ENCODE assay signal across 13 cellular contexts in the genomic region with DNA sequence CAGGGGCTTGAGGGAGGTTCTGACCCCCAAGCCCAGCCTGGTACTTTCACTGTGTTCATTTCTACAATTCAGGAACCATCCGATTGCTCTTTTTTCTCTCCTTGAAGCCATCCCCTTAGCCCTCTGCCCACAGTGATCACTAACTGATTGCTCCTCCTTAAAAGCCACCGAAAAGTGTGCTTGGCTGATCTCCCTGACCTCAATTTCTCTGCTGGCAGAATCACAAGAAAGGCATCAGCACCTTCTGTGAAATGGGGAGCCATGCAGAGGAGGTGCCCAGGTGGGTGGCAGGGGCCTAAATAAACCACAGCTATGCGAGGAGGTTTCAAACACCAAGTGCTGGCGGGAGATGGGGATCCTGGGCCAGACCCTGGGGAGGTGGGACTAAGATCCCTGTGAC. TPM values are rescaled to one million over a fixed set of nuclear protein-coding genes. Genes with fewer than 3 reads are reported as not detected.
DNase-seq lines count a peak whose midpoint lies in the region; ATAC-seq and TF ChIP-seq lines count a peak whose summit lies in the region.
"Had no signal": no experiment of that assay in that cellular context is flagged by ENCODE, and none has a peak within 500 bp of the region (broad histone marks: within the 10 kb centered on the region; RNA-seq: fewer than 3 reads in every experiment).

No MANE protein-coding gene starts in this region.

- peak overlapping the region; percentile 81 for H3K27ac ChIP-seq in VCaP
- H3K27ac ChIP-seq in neural progenitor cell, result no peak overlapping the region
- no peak overlapping the region for H3K27ac ChIP-seq in suprapubic skin
- H3K27ac ChIP-seq: BLaER1 treated with 17β-estradiol and CSF1 and Interleukin-3, amounts not matched to agents 10 nM and 100 nM had no signal

- TF ChIP-seq POLR2A in suprapubic skin (IDR thresholded peaks at IDR 0.05), result no peak

- H3K4me2 ChIP-seq in neural progenitor cell, result peak overlapping the region; percentile 42
- H3K4me2 ChIP-seq: BLaER1 treated with 17β-estradiol and CSF1 and Interleukin-3, amounts not matched to agents 10 nM and 100 nM had no signal

- H3K4me1 Mint-ChIP-seq in Calu3 (ENCODE audit: low read depth, unreplicated experiment), result peaks cover 10% of the 10 kb centered on the region
- H3K4me1 Mint-ChIP-seq in glutamatergic neuron (ENCODE audit: low read depth, unreplicated experiment), result peaks cover 70% of the 10 kb centered on the region
- H3K4me1 Mint-ChIP-seq in neural progenitor cell, result peaks cover 76% of the 10 kb centered on the region

- 83% methylated on average over 4 of the region's 4 CpGs for WGBS in suprapubic skin

- H3K36me3 ChIP-seq in neural progenitor cell, result no peaks in the 10 kb centered on the region
- H3K36me3 ChIP-seq in suprapubic skin, result no peaks in the 10 kb centered on the region
- H3K36me3 ChIP-seq: BLaER1 treated with 17β-estradiol and CSF1 and Interleukin-3, amounts not matched to agents 10 nM and 100 nM had no signal

- no peak overlapping the region for H3K4me3 Mint-ChIP-seq in Calu3 (ENCODE audit: low read depth, unreplicated experiment)
- peak overlapping the region; percentile 5 for H3K4me3 Mint-ChIP-seq in glutamatergic neuron (ENCODE audit: unreplicated experiment)
- H3K4me3 Mint-ChIP-seq in neural progenitor cell, result no peak overlapping the region
- H3K4me3 Mint-ChIP-seq: CD4-positive, alpha-beta T cell had no signal

- peaks cover 11% of the 10 kb centered on the region for H3F3A ChIP-seq in neural progenitor cell (ENCODE audit: low read depth)

- H3K27me3 Mint-ChIP-seq in Calu3 (ENCODE audit: unreplicated experiment) (peaks cover 10% of the 10 kb centered on the region), glutamatergic neuron (ENCODE audit: unreplicated experiment) (peaks cover 17% of the 10 kb centered on the region), neural progenitor cell (ENCODE audit: insufficient read depth, low read depth) (no peaks in the 10 kb centered on the region)
- H3K27me3 Mint-ChIP-seq: CD4-positive, alpha-beta T cell had no signal

- ATAC-seq in SK-N-SH treated with all-trans-retinoic acid at 6 μM for 48 hours, result no peak
- ATAC-seq: HCT116 had no signal

- no peaks in the 10 kb centered on the region for H3K27me3 ChIP-seq in neural progenitor cell
- no peaks in the 10 kb centered on the region for H3K27me3 ChIP-seq in suprapubic skin
- H3K27me3 ChIP-seq: BLaER1 treated with 17β-estradiol and CSF1 and Interleukin-3, amounts not matched to agents 10 nM and 100 nM had no signal

- CTCF ChIA-PET in Calu3 (lab: Charles Lee), result no interaction called here

- BruUV-seq in Calu3 (replicated peaks; lab: Mats Ljungman, UMichigan), result no TSS peak

- H3K27ac Mint-ChIP-seq in Calu3 (ENCODE audit: unreplicated experiment) (peak overlapping the region; percentile 25), glutamatergic neuron (ENCODE audit: unreplicated experiment) (peak overlapping the region; percentile 78), neural progenitor cell (peak overlapping the region; percentile 47)
- H3K27ac Mint-ChIP-seq: CD4-positive, alpha-beta T cell had no signal

- H4K20me1 ChIP-seq in neural progenitor cell (ENCODE audit: low read depth), result peaks cover 45% of the 10 kb centered on the region
- H4K20me1 ChIP-seq: BLaER1 treated with 17β-estradiol and CSF1 and Interleukin-3, amounts not matched to agents 10 nM and 100 nM had no signal

- H3K9me3 Mint-ChIP-seq in Calu3 (ENCODE audit: low read depth, unreplicated experiment) (no peaks in the 10 kb centered on the region), glutamatergic neuron (ENCODE audit: unreplicated experiment) (peaks cover 17% of the 10 kb centered on the region), neural progenitor cell (peaks cover 15% of the 10 kb centered on the region)
- H3K9me3 Mint-ChIP-seq: CD4-positive, alpha-beta T cell had no signal

- H3K36me3 Mint-ChIP-seq in Calu3 (ENCODE audit: insufficient read depth, unreplicated experiment) (no peaks in the 10 kb centered on the region), glutamatergic neuron (ENCODE audit: unreplicated experiment) (peaks cover 18% of the 10 kb centered on the region), neural progenitor cell (peaks cover 46% of the 10 kb centered on the region)

- H3K4me3 ChIP-seq in neural progenitor cell (no peak overlapping the region), foreskin fibroblast (ENCODE audit: low read depth in 1 of 2, low read length in 2 of 2) (no peak overlapping the region), suprapubic skin (no peak overlapping the region)
- H3K4me3 ChIP-seq: BLaER1 treated with 17β-estradiol and CSF1 and Interleukin-3, amounts not matched to agents 10 nM and 100 nM had no signal

- H2AFZ ChIP-seq in neural progenitor cell (replicated peaks), result no peak overlapping the region

- H3K4me1 ChIP-seq in neural progenitor cell (peaks cover 50% of the 10 kb centered on the region), suprapubic skin (no peaks in the 10 kb centered on the region)
- H3K4me1 ChIP-seq: BLaER1 treated with 17β-estradiol and CSF1 and Interleukin-3, amounts not matched to agents 10 nM and 100 nM had no signal

- intact Hi-C loops in Calu3 (cut with micrococcal nuclease; ENCODE audit: unreplicated experiment), result no loop called here

- TF ChIP-seq EP300 in suprapubic skin (IDR thresholded peaks at IDR 0.05), result no peak

- no peak for TF ChIP-seq CTCF in Calu3 (IDR thresholded peaks at IDR 0.05; ENCODE audit: unreplicated experiment)
- no peak for TF ChIP-seq CTCF in VCaP (conservative IDR thresholded peaks at IDR 0.05)
- no peak for TF ChIP-seq CTCF in glutamatergic neuron (IDR thresholded peaks at IDR 0.05; ENCODE audit: partially characterized antibody, unreplicated experiment)
- no peak for TF ChIP-seq CTCF in neural progenitor cell (IDR thresholded peaks at IDR 0.05)
- no peak for TF ChIP-seq CTCF in foreskin fibroblast (IDR thresholded peaks at IDR 0.05; ENCODE audit: low read depth, low read length)
- no peak for TF ChIP-seq CTCF in suprapubic skin (IDR thresholded peaks at IDR 0.05)

- H3K9ac ChIP-seq in neural progenitor cell, result no peak overlapping the region
- H3K9ac ChIP-seq: BLaER1 treated with 17β-estradiol and CSF1 and Interleukin-3, amounts not matched to agents 10 nM and 100 nM had no signal

- H3K79me2 ChIP-seq in neural progenitor cell (ENCODE audit: low read depth), result peaks cover 16% of the 10 kb centered on the region

- DNase-seq in Calu3, result no peak
- DNase-seq in glutamatergic neuron, result no peak
- no peak for DNase-seq in neural progenitor cell (ENCODE audit: low spot score)
- no peak for DNase-seq in stimulated activated CD4-positive, alpha-beta T cell treated with anti-CD3 and anti-CD28 coated beads, Interleukin-4, amount 100 ng/mL, for 1 hour
- no peak for DNase-seq in foreskin fibroblast
- DNase-seq in suprapubic skin (ENCODE audit: low spot score in 2 of 2), result no peak
- DNase-seq: ACHN; CD4-positive, alpha-beta T cell; DMS79 had no signal

- H3K9me3 ChIP-seq in neural progenitor cell (ENCODE audit: low read depth) (no peaks in the 10 kb centered on the region), suprapubic skin (no peaks in the 10 kb centered on the region)

TF ChIP-seq in SK-N-SH treated with all-trans-retinoic acid at 6 μM for 48 hours, 23 proteins besides CTCF, POLR2A, EP300 and RAD21 (continues in another document):
- TF ChIP-seq GLIS3 (CRISPR knock-in tag; IDR thresholded peaks at IDR 0.05) (no peak), SNAI2 (CRISPR knock-in tag; IDR thresholded peaks at IDR 0.05) (no peak), OSR1 (CRISPR knock-in tag; IDR thresholded peaks at IDR 0.05) (no peak), BACH2 (CRISPR knock-in tag; IDR thresholded peaks at IDR 0.05; ENCODE audit: borderline replicate concordance) (no peak), ARNTL (CRISPR knock-in tag; IDR thresholded peaks at IDR 0.05; ENCODE audit: borderline replicate concordance, low read depth) (no peak), ZNF8 (CRISPR knock-in tag; IDR thresholded peaks at IDR 0.05) (no peak), TOX (CRISPR knock-in tag; IDR thresholded peaks at IDR 0.05; ENCODE audit: borderline replicate concordance) (no peak), ZNF565 (CRISPR knock-in tag; conservative IDR thresholded peaks at IDR 0.05; ENCODE audit: low read depth) (no peak)
- TF ChIP-seq, protein P1, sequence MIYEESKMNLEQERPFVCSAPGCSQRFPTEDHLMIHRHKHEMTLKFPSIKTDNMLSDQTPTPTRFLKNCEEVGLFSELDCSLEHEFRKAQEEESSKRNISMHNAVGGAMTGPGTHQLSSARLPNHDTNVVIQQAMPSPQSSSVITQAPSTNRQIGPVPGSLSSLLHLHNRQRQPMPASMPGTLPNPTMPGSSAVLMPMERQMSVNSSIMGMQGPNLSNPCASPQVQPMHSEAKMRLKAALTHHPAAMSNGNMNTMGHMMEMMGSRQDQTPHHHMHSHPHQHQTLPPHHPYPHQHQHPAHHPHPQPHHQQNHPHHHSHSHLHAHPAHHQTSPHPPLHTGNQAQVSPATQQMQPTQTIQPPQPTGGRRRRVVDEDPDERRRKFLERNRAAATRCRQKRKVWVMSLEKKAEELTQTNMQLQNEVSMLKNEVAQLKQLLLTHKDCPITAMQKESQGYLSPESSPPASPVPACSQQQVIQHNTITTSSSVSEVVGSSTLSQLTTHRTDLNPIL (CRISPR knock-in tag; IDR thresholded peaks at IDR 0.05; ENCODE audit: low read depth), result no peak
- TF ChIP-seq, protein P2, sequence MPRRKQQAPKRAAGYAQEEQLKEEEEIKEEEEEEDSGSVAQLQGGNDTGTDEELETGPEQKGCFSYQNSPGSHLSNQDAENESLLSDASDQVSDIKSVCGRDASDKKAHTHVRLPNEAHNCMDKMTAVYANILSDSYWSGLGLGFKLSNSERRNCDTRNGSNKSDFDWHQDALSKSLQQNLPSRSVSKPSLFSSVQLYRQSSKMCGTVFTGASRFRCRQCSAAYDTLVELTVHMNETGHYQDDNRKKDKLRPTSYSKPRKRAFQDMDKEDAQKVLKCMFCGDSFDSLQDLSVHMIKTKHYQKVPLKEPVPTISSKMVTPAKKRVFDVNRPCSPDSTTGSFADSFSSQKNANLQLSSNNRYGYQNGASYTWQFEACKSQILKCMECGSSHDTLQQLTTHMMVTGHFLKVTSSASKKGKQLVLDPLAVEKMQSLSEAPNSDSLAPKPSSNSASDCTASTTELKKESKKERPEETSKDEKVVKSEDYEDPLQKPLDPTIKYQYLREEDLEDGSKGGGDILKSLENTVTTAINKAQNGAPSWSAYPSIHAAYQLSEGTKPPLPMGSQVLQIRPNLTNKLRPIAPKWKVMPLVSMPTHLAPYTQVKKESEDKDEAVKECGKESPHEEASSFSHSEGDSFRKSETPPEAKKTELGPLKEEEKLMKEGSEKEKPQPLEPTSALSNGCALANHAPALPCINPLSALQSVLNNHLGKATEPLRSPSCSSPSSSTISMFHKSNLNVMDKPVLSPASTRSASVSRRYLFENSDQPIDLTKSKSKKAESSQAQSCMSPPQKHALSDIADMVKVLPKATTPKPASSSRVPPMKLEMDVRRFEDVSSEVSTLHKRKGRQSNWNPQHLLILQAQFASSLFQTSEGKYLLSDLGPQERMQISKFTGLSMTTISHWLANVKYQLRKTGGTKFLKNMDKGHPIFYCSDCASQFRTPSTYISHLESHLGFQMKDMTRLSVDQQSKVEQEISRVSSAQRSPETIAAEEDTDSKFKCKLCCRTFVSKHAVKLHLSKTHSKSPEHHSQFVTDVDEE (CRISPR knock-in tag; IDR thresholded peaks at IDR 0.05), result no peak

RNA-seq across cellular contexts. Expression of a gene that starts 56.2 kb away (rescaled TPM):
- total RNA-seq in Calu3 (2022) (8.2 and 9.7 TPM in 2 replicates), glutamatergic neuron (ENCODE audit: unreplicated experiment) (197 TPM), neural progenitor cell (ENCODE audit: low replicate concordance) (35.7 and 59.3 TPM in 2 replicates), suprapubic skin (10 to 100 TPM; 13.1 to 84.9 (median 27.4) TPM)

Comparison
In these comparisons a context has a peak if more than half of its experiments do, and no peak if none do; other contexts are left out.
1. H3K27ac Mint-ChIP-seq: peak in every context shown above with its lines; median percentile 78 in glutamatergic neuron; 47 in neural progenitor cell; 25 in Calu3.